Comparison of ENCODE assay signal across 14 cellular contexts in genomic region chr18:7926526-7926925, GRCh38.
DNase-seq lines count a peak whose midpoint lies in the region; ATAC-seq, FAIRE-seq and TF ChIP-seq lines count a peak whose summit lies in the region.
"Had no signal": no experiment of that assay in that cellular context is flagged by ENCODE, and none has a peak within 500 bp of the region (broad histone marks: within the 10 kb centered on the region; RNA-seq: fewer than 3 reads in every experiment).

No MANE protein-coding gene starts in this region.

- H3K27me3 ChIP-seq in mammary epithelial cell (ENCODE audit: insufficient read depth, low read length), result no peaks in the 10 kb centered on the region
- no peaks in the 10 kb centered on the region for H3K27me3 ChIP-seq in iPS DF 6.9 (ENCODE audit: control insufficient read depth, insufficient read depth, low read length)
- H3K27me3 ChIP-seq in stomach, result no peaks in the 10 kb centered on the region
- no peaks in the 10 kb centered on the region for H3K27me3 ChIP-seq in CD8-positive, alpha-beta T cell (ENCODE audit: insufficient read depth, low read length)
- no peaks in the 10 kb centered on the region for H3K27me3 ChIP-seq in ascending aorta

- H3K27ac ChIP-seq in mammary epithelial cell (ENCODE audit: insufficient read depth, low read depth, low read length), result no peak overlapping the region
- H3K27ac ChIP-seq in iPS DF 6.9 (ENCODE audit: low read length), result no peak overlapping the region
- H3K27ac ChIP-seq in stomach, result peak overlapping the region in 3 of 5 donors; percentile 1 to 27 (median 18)
- no peak overlapping the region for H3K27ac ChIP-seq in CD8-positive, alpha-beta T cell (ENCODE audit: low read depth, low read length)
- no peak overlapping the region for H3K27ac ChIP-seq in ascending aorta

- FAIRE-seq in RCC 7860 (lab: Jason Lieb, UNC), result peak; percentile 70
- FAIRE-seq: GM12878, TTC549 had no signal

- peaks cover 24% of the 10 kb centered on the region for H3K36me3 Mint-ChIP-seq in MCF 10A (ENCODE audit: insufficient read depth, unreplicated experiment)
- no peaks in the 10 kb centered on the region for H3K36me3 Mint-ChIP-seq in CD8-positive, alpha-beta T cell

- peak overlapping the region; percentile 71 for H3K27ac Mint-ChIP-seq in MCF 10A (ENCODE audit: low read depth, unreplicated experiment)
- no peak overlapping the region for H3K27ac Mint-ChIP-seq in CD8-positive, alpha-beta T cell
- H3K27ac Mint-ChIP-seq: activated naive CD4-positive, alpha-beta T cell treated with anti-CD3 and anti-CD28 coated beads for 36 hours had no signal

- DNase-seq in MCF 10A (ENCODE audit: unreplicated experiment) (peak; percentile 74), mammary epithelial cell (no peak), RCC 7860 (ENCODE audit: low spot score) (peak; percentile 37), iPS DF 6.9 (ENCODE audit: low read depth, low spot score) (peak; percentile 13), stomach (peak; percentile 40), ascending aorta (ENCODE audit: low spot score in 2 of 2) (no peak)
- DNase-seq in CD8-positive, alpha-beta T cell, result no peak
- DNase-seq: activated naive CD4-positive, alpha-beta T cell treated with anti-CD3 and anti-CD28 coated beads for 36 hours; AML-193; NCI-H1694 treated with DMSO at 0.1 percent for 48 hours; stimulated activated CD4-positive, alpha-beta T cell treated with anti-CD3 and anti-CD28 coated beads, Interleukin-1b, Interleukin-23, amount 100 ng/mL, for 48 hours had no signal

- no peak for TF ChIP-seq EP300 in stomach (IDR thresholded peaks at IDR 0.05)

- no peaks in the 10 kb centered on the region for H3K9me3 Mint-ChIP-seq in MCF 10A (ENCODE audit: unreplicated experiment)
- peaks cover 2% of the 10 kb centered on the region for H3K9me3 Mint-ChIP-seq in CD8-positive, alpha-beta T cell

- dilution Hi-C loops in mammary epithelial cell (cut with HindIII; ENCODE audit: low sequenced_read_pairs), result no loop called here

- no peaks in the 10 kb centered on the region for H3K9me3 ChIP-seq in mammary epithelial cell (replicated peaks; ENCODE audit: insufficient read depth, low read length)
- H3K9me3 ChIP-seq in iPS DF 6.9 (ENCODE audit: control insufficient read depth, insufficient read depth, low read length), result no peaks in the 10 kb centered on the region
- H3K9me3 ChIP-seq in stomach, result no peaks in the 10 kb centered on the region
- H3K9me3 ChIP-seq in CD8-positive, alpha-beta T cell (ENCODE audit: low read length), result no peaks in the 10 kb centered on the region
- no peaks in the 10 kb centered on the region for H3K9me3 ChIP-seq in ascending aorta

- H3K4me1 ChIP-seq in mammary epithelial cell (ENCODE audit: insufficient read depth, low read length), result peaks cover 23% of the 10 kb centered on the region
- H3K4me1 ChIP-seq in iPS DF 6.9 (ENCODE audit: control insufficient read depth, insufficient read depth, low read length), result no peaks in the 10 kb centered on the region
- peaks cover 0 to 45% (median 18%) of the 10 kb centered on the region in 4 donors for H3K4me1 ChIP-seq in stomach
- no peaks in the 10 kb centered on the region for H3K4me1 ChIP-seq in CD8-positive, alpha-beta T cell (ENCODE audit: insufficient read depth, low read length)
- H3K4me1 ChIP-seq in ascending aorta, result no peaks in the 10 kb centered on the region

- no peak overlapping the region for H3K4me2 ChIP-seq in mammary epithelial cell (ENCODE audit: insufficient read depth, low read depth, low read length)

- H3K4me3 ChIP-seq in mammary epithelial cell (replicated peaks in 1 of 3; ENCODE audit: insufficient read depth in 1 of 3, low read depth in 2 of 3, low read length in 3 of 3) (no peak overlapping the region), iPS DF 6.9 (ENCODE audit: low read length) (no peak overlapping the region), stomach (no peak overlapping the region), ascending aorta (no peak overlapping the region)
- no peak overlapping the region for H3K4me3 ChIP-seq in CD8-positive, alpha-beta T cell (ENCODE audit: low read depth, low read length)
- H3K4me3 ChIP-seq: GM12878 had no signal

- H3K9ac ChIP-seq in mammary epithelial cell (ENCODE audit: insufficient read depth, low read length), result no peak overlapping the region

- CTCF ChIA-PET in MCF 10A (lab: Yijun Ruan, JAX), result interaction anchor here (0.6 to 1.8 kb wide), 7 partner anchors 10 to 654 kb away, joined by 3 to 6 read pairs (median 3); no protein-coding TSS in a partner anchor
- CTCF ChIA-PET in mammary epithelial cell (lab: Charles Lee; ENCODE audit: low non-redundant PET), result interaction anchor here (0.6 kb wide), 1 partner anchor 137 kb away, joined by 3 read pairs; no protein-coding TSS in a partner anchor
- CTCF ChIA-PET in CD8-positive, alpha-beta T cell (lab: Charles Lee), result no interaction called here

- no peaks in the 10 kb centered on the region for H3K36me3 ChIP-seq in mammary epithelial cell (ENCODE audit: insufficient read depth, low read length)
- H3K36me3 ChIP-seq in iPS DF 6.9 (ENCODE audit: control insufficient read depth, insufficient read depth, low read length), result no peaks in the 10 kb centered on the region
- no peaks in the 10 kb centered on the region for H3K36me3 ChIP-seq in stomach
- no peaks in the 10 kb centered on the region for H3K36me3 ChIP-seq in CD8-positive, alpha-beta T cell (ENCODE audit: insufficient read depth, low read length)
- H3K36me3 ChIP-seq in ascending aorta, result no peaks in the 10 kb centered on the region

- no peak overlapping the region for H3K4me3 Mint-ChIP-seq in MCF 10A (ENCODE audit: unreplicated experiment)
- H3K4me3 Mint-ChIP-seq in CD8-positive, alpha-beta T cell, result no peak overlapping the region
- H3K4me3 Mint-ChIP-seq: activated naive CD4-positive, alpha-beta T cell treated with anti-CD3 and anti-CD28 coated beads for 36 hours had no signal

- WGBS in mammary epithelial cell (ENCODE audit: low coverage, missing lambda C conversion rate), result 88% methylated on average over 4 of the region's 4 CpGs
- WGBS in iPS DF 6.9 (ENCODE audit: insufficient coverage, insufficient read length), result no CpG with 5 or more reads among the region's 4 CpGs
- 38 to 54% (median 41%) methylated on average over 4 of the region's 4 CpGs for WGBS in stomach, 5 donors

- TF ChIP-seq POLR2A in stomach (IDR thresholded peaks at IDR 0.05), result no peak

- H4K20me1 ChIP-seq in mammary epithelial cell (ENCODE audit: insufficient read depth, low read length), result no peaks in the 10 kb centered on the region

- POLR2A ChIA-PET in MCF 10A (lab: Yijun Ruan, JAX), result interaction anchor here (0.6 to 2.0 kb wide), 7 partner anchors 11 to 136 kb away, joined by 3 to 7 read pairs (median 3); no protein-coding TSS in a partner anchor
- POLR2A ChIA-PET in CD8-positive, alpha-beta T cell (lab: Charles Lee), result no interaction called here

- no peaks in the 10 kb centered on the region for H3K27me3 Mint-ChIP-seq in MCF 10A (ENCODE audit: insufficient read depth, unreplicated experiment)
- H3K27me3 Mint-ChIP-seq in CD8-positive, alpha-beta T cell (ENCODE audit: low read depth), result no peaks in the 10 kb centered on the region

- no peak overlapping the region for H2AFZ ChIP-seq in mammary epithelial cell (ENCODE audit: low read depth, low read length)

- ATAC-seq in CD8-positive, alpha-beta T cell, result no peak
- no peak for ATAC-seq in GM18520 (IDR thresholded peaks at IDR 0.05; ENCODE audit: unreplicated experiment)
- ATAC-seq: GM12878 had no signal

- H3K4me1 Mint-ChIP-seq in MCF 10A (ENCODE audit: insufficient read depth, unreplicated experiment), result peaks cover 43% of the 10 kb centered on the region
- H3K4me1 Mint-ChIP-seq in CD8-positive, alpha-beta T cell (ENCODE audit: low read depth), result no peaks in the 10 kb centered on the region

- intact Hi-C loops in MCF 10A (cut with micrococcal nuclease) (no loop called here), mammary epithelial cell (cut with micrococcal nuclease) (no loop called here), stomach (cut with DNase I; ENCODE audit: low total_unique reads) (no loop called here), ascending aorta (cut with DNase I) (loop anchor here (10.0 kb wide), 1 partner anchor 362 kb away; the partner anchor contains the start of gene PTPRM)
- intact Hi-C loops in CD8-positive, alpha-beta T cell (cut with DNase I, micrococcal nuclease), result no loop called here

- TF ChIP-seq CTCF in MCF 10A (IDR thresholded peaks at IDR 0.05; ENCODE audit: unreplicated experiment), result peak; percentile 32
- no peak for TF ChIP-seq CTCF in mammary epithelial cell (conservative IDR thresholded peaks at IDR 0.05 in 1 of 2, IDR thresholded peaks at IDR 0.05 in 1 of 2; ENCODE audit: extremely low read depth in 1 of 2, insufficient read depth in 1 of 2, low read depth in 1 of 2, low read length in 2 of 2)
- TF ChIP-seq CTCF in stomach (IDR thresholded peaks at IDR 0.05), result peak in 3 of 7 experiments; percentile 15 to 32 (median 26)
- TF ChIP-seq CTCF in CD8-positive, alpha-beta T cell (IDR thresholded peaks at IDR 0.05), result no peak
- no peak for TF ChIP-seq CTCF in ascending aorta (IDR thresholded peaks at IDR 0.05)

- BruUV-seq in MCF 10A (replicated peaks; lab: Mats Ljungman, UMichigan), result no TSS peak
- no TSS peak for BruUV-seq in mammary epithelial cell (replicated peaks; lab: Mats Ljungman, UMichigan)

- H3K79me2 ChIP-seq in mammary epithelial cell (ENCODE audit: insufficient read depth, low read length), result peaks cover 13% of the 10 kb centered on the region

- in situ Hi-C loops in mammary epithelial cell (cut with MboI; ENCODE audit: low sequenced_read_pairs in 2 of 2), result no loop called here

Comparison
In these comparisons a context has a peak if more than half of its experiments do, and no peak if none do; other contexts are left out.
1. DNase-seq: peak in MCF 10A (single experiment), RCC 7860 (single experiment), iPS DF 6.9 (single experiment) and stomach (single experiment); none in mammary epithelial cell (single experiment), CD8-positive, alpha-beta T cell (0 of 7) and ascending aorta (0 of 2).
2. H3K27ac ChIP-seq: peak in stomach (3 of 5); none in mammary epithelial cell (single experiment), iPS DF 6.9 (single experiment), CD8-positive, alpha-beta T cell (single experiment) and ascending aorta (0 of 2).